ENCODE assay signal across 9 cellular contexts in the genomic region with DNA sequence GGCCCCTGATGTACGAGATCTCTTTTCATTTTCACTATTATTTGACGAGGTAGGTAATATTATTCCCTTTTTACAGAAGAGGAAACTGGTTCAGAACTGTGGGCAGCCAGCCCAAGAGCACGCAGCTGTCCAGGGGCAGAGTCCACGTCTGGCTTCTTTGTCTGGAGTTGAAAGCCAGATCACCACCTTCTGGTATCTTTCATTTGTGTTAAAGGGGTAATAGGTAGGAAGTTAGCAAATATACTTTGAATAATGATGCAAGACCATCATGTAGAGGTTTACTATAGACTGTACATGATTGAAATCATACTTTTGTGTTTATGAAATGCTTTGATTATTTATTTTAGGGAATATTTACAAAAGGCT.
DNase-seq lines count a peak whose midpoint lies in the region; ATAC-seq, FAIRE-seq and TF ChIP-seq lines count a peak whose summit lies in the region.
"Had no signal": no experiment of that assay in that cellular context is flagged by ENCODE, and none has a peak within 500 bp of the region (broad histone marks: within the 10 kb centered on the region; RNA-seq: fewer than 3 reads in every experiment).

No MANE protein-coding gene starts in this region.

- H3K4me1 Mint-ChIP-seq in nephron progenitor cell = peaks cover 31% of the 10 kb centered on the region

- H3K23ac ChIP-seq in H1 (ENCODE audit: insufficient read length) = no peak overlapping the region

- no peaks in the 10 kb centered on the region for H3K27me3 Mint-ChIP-seq in nephron progenitor cell (ENCODE audit: low read depth, poor library complexity)

- H2AK5ac ChIP-seq in H1 (ENCODE audit: low read depth, low read length) = no peak overlapping the region

- H3K27me3 ChIP-seq in NT2/D1 (ENCODE audit: insufficient read depth, insufficient read length) (no peaks in the 10 kb centered on the region), H1 (replicated peaks in 1 of 4; ENCODE audit: control insufficient read depth in 3 of 4, extremely low read depth in 1 of 4, insufficient read depth in 3 of 4, low read length in 3 of 4) (no peaks in the 10 kb centered on the region)

- H3K18ac ChIP-seq in H1 (ENCODE audit: extremely low read depth, low read length) = peak overlapping the region; percentile 56; the same call in 1 of the 2 replicates

- peak overlapping the region; percentile 83 for H3K27ac Mint-ChIP-seq in nephron progenitor cell

- H3K9me3 Mint-ChIP-seq in nephron progenitor cell = no peaks in the 10 kb centered on the region

- H4K91ac ChIP-seq in H1 (replicated peaks; ENCODE audit: insufficient read length, low read length) = peak overlapping the region; percentile 71

- H3K36me3 Mint-ChIP-seq in nephron progenitor cell (ENCODE audit: low read depth) = no peaks in the 10 kb centered on the region

- POLR2A ChIA-PET in H1 (lab: Charles Lee; ENCODE audit: partially characterized antibody) = interaction anchor here (1.0 to 1.3 kb wide), 2 partner anchors 10 to 15 kb away, joined by 3 read pairs; no protein-coding TSS in a partner anchor

- H3K36me3 ChIP-seq in NT2/D1 (ENCODE audit: insufficient read depth, insufficient read length, low read length) (no peaks in the 10 kb centered on the region), H1 (ENCODE audit: control insufficient read depth in 2 of 4, insufficient read depth in 4 of 4, low read length in 3 of 4) (no peaks in the 10 kb centered on the region)
- H3K36me3 ChIP-seq: prostate gland had no signal

- peak overlapping the region; percentile 54 to 62 for H3K4me2 ChIP-seq in H1 (ENCODE audit: insufficient read depth in 1 of 2, low read depth in 2 of 2, low read length in 2 of 2)

- H2BK120ac ChIP-seq in H1 (replicated peaks; ENCODE audit: low read depth, low read length) = peak overlapping the region; percentile 26

- H2BK20ac ChIP-seq in H1 (ENCODE audit: low read length) = no peak overlapping the region; the same call in 1 of the 2 replicates

- no peaks in the 10 kb centered on the region for H4K20me1 ChIP-seq in H1 (replicated peaks in 1 of 2; ENCODE audit: control insufficient read depth in 1 of 2, insufficient read depth in 2 of 2, low read length in 2 of 2)

- DNase-seq in DMS53 (lab: John Stamatoyannopoulos, UW) (peak; percentile 85), NT2/D1 (ENCODE audit: low read depth, low spot score) (no peak), H1 (ENCODE audit: low read depth in 1 of 2, low spot score in 2 of 2) (no peak), nephron progenitor cell (no peak), SKM-1 treated with dmso at 0.1 percent for 144 hours (lab: John Stamatoyannopoulos, UW; ENCODE audit: unreplicated experiment) (no peak), NCI-H748 treated with DMSO at 0.1 percent for 48 hours (lab: John Stamatoyannopoulos, UW) (no peak), NK-92 (lab: John Stamatoyannopoulos, UW; ENCODE audit: unreplicated experiment) (no peak)

- peak overlapping the region; percentile 50; the same call in 1 of the 2 replicates for H3K27ac ChIP-seq in H1 (ENCODE audit: low read depth, low read length)
- H3K27ac ChIP-seq: prostate gland had no signal

- no peaks in the 10 kb centered on the region for H3K23me2 ChIP-seq in H1 (ENCODE audit: low read depth, low read length)

- no peak overlapping the region for H2AFZ ChIP-seq in H1 (ENCODE audit: low read length)

- H3K4me3 ChIP-seq in NT2/D1 (ENCODE audit: insufficient read length, low read depth) = peak overlapping the region; percentile 34
- H3K4me3 ChIP-seq in H1 (ENCODE audit: extremely low read depth in 1 of 4, insufficient read depth in 2 of 4, low read depth in 3 of 4, low read length in 4 of 4) = peak overlapping the region in 3 of 4 experiments; percentile 13 to 45 (median 17); a peak in 5 of 8 replicates
- H3K4me3 ChIP-seq: prostate gland had no signal

- H2BK15ac ChIP-seq in H1 (ENCODE audit: low read length) = no peak overlapping the region

- no peaks in the 10 kb centered on the region for H3K79me1 ChIP-seq in H1 (ENCODE audit: low read depth, low read length)

- TF ChIP-seq RAD21 in H1 (IDR thresholded peaks at IDR 0.05 in 1 of 2, conservative IDR thresholded peaks at IDR 0.05 in 1 of 2; ENCODE audit: low read depth in 2 of 2, low read length in 2 of 2) = no peak

- no peak for TF ChIP-seq POLR2A in H1 (IDR thresholded peaks at IDR 0.05; ENCODE audit: control extremely low read depth in 1 of 2, low read depth in 2 of 2, low read length in 2 of 2)

- peak overlapping the region; percentile 96; the same call in 1 of the 2 replicates for H2BK5ac ChIP-seq in H1 (ENCODE audit: low read depth, low read length)

- no peak overlapping the region for H2BK12ac ChIP-seq in H1 (ENCODE audit: low read depth, low read length)

- no peak overlapping the region for H4K8ac ChIP-seq in H1 (ENCODE audit: extremely low read depth, insufficient read depth, low read length)

- no peak overlapping the region for H3K4me3 Mint-ChIP-seq in nephron progenitor cell

- H4K5ac ChIP-seq in H1 (ENCODE audit: insufficient read length, low read depth, low read length) = peak overlapping the region; percentile 53

- no peak overlapping the region for H3K56ac ChIP-seq in H1 (replicated peaks; ENCODE audit: insufficient read length, low read depth, low read length)

- H3K4ac ChIP-seq in H1 (replicated peaks; ENCODE audit: insufficient read length, low read depth, low read length) = no peak overlapping the region

- CTCF ChIA-PET in H1 (lab: Charles Lee; ENCODE audit: partially characterized antibody) = no interaction called here

- H3K9ac ChIP-seq in NT2/D1 (ENCODE audit: insufficient read length, low read depth) = peak overlapping the region; percentile 77
- no peak overlapping the region for H3K9ac ChIP-seq in H1 (replicated peaks in 1 of 4; ENCODE audit: extremely low read depth in 1 of 4, low read depth in 3 of 4, low read length in 3 of 4)

- WGBS in H1 (ENCODE audit: extremely low coverage in 1 of 2, insufficient coverage in 1 of 2, insufficient read length in 1 of 2, insufficient replicate concordance in 2 of 2, low coverage in 1 of 2, low lambda C conversion rate in 2 of 2, missing lambda C conversion rate in 1 of 2), 2 experiments = 7% methylated on average over 4 of the region's 4 CpGs; no CpG with 5 or more reads in 1 of the 2 experiments

- no peak for FAIRE-seq in H1 (lab: Jason Lieb, UNC)

- TF ChIP-seq EP300 in H1 (IDR thresholded peaks at IDR 0.05; ENCODE audit: borderline replicate concordance in 1 of 2, low read depth in 2 of 2, low read length in 2 of 2) = no peak

- TF ChIP-seq CTCF in H1 (IDR thresholded peaks at IDR 0.05; ENCODE audit: control extremely low read depth in 1 of 3, insufficient read depth in 1 of 3, low read depth in 1 of 3, low read length in 3 of 3) = no peak
- no peak for TF ChIP-seq CTCF in nephron progenitor cell (IDR thresholded peaks at IDR 0.05)

- no peaks in the 10 kb centered on the region for H3K9me3 ChIP-seq in NT2/D1 (ENCODE audit: insufficient read depth, low read length)
- H3K9me3 ChIP-seq in H1 (ENCODE audit: insufficient read depth in 2 of 2, low read depth in 1 of 2, low read length in 1 of 2) = no peaks in the 10 kb centered on the region
- H3K9me3 ChIP-seq: prostate gland had no signal

- H3K79me2 ChIP-seq in H1 (ENCODE audit: control insufficient read depth in 1 of 2, insufficient read depth in 2 of 2, low read length in 2 of 2) = no peaks in the 10 kb centered on the region

- no peak for ATAC-seq in HG02884 (IDR thresholded peaks at IDR 0.05; ENCODE audit: unreplicated experiment)

- H3K4me1 ChIP-seq in NT2/D1 (ENCODE audit: insufficient read depth, insufficient read length) = no peaks in the 10 kb centered on the region
- peaks cover 5 to 19% (median 12%) of the 10 kb centered on the region in 4 experiments for H3K4me1 ChIP-seq in H1 (replicated peaks in 1 of 4; ENCODE audit: control insufficient read depth in 3 of 4, insufficient read depth in 4 of 4, low read length in 3 of 4)
- H3K4me1 ChIP-seq: prostate gland had no signal

- H3K14ac ChIP-seq in H1 (ENCODE audit: insufficient read length) = no peak overlapping the region

TF ChIP-seq in H1, 55 proteins besides CTCF, POLR2A, EP300 and RAD21 (continues in another document):
- TF ChIP-seq CHD2 (IDR thresholded peaks at IDR 0.05; ENCODE audit: low read length) (no peak), SAP30 (IDR thresholded peaks at IDR 0.05; ENCODE audit: insufficient read depth, insufficient replicate concordance, low read length) (no peak), ASH2L (IDR thresholded peaks at IDR 0.05; ENCODE audit: low read length) (no peak), RNF2 (IDR thresholded peaks at IDR 0.05; ENCODE audit: borderline replicate concordance, low read depth, low read length, missing control alignments, poor library complexity, severe bottlenecking) (no peak), JUND (IDR thresholded peaks at IDR 0.05; ENCODE audit: low read length) (no peak)
- TF ChIP-seq, protein P1, sequence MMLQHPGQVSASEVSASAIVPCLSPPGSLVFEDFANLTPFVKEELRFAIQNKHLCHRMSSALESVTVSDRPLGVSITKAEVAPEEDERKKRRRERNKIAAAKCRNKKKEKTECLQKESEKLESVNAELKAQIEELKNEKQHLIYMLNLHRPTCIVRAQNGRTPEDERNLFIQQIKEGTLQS (IDR thresholded peaks at IDR 0.05; ENCODE audit: insufficient read depth, low read depth, low read length) = no peak
